In the genomic region with DNA sequence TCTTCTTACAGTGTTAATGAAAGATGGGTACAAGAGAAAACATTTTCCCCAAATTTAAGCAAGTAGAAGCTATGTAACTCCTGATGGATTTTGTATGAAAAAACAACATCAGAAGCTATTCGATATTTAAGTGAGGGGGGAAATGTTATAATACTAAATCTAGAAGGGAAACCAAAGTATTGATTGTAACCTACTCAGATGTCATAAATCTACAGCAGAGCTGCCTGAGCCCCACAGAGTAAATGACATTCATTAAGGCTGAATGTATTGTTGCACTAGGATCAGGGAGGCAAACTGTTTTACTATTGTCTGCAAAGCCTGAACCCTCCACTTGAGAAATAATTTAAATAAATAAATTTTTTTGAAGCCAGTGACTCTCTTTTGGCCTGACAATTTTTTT, we compare ENCODE assay signal across 1 cellular context.
TF ChIP-seq lines count a peak whose summit lies in the region.

No MANE protein-coding gene starts in this region.

TF ChIP-seq in HEK293, 187 proteins besides CTCF, POLR2A, EP300 and RAD21 (continued from another document):
- TF ChIP-seq, protein P1, sequence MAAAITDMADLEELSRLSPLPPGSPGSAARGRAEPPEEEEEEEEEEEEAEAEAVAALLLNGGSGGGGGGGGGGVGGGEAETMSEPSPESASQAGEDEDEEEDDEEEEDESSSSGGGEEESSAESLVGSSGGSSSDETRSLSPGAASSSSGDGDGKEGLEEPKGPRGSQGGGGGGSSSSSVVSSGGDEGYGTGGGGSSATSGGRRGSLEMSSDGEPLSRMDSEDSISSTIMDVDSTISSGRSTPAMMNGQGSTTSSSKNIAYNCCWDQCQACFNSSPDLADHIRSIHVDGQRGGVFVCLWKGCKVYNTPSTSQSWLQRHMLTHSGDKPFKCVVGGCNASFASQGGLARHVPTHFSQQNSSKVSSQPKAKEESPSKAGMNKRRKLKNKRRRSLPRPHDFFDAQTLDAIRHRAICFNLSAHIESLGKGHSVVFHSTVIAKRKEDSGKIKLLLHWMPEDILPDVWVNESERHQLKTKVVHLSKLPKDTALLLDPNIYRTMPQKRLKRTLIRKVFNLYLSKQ (tag by site-specific recombination; IDR thresholded peaks at IDR 0.05; ENCODE audit: borderline replicate concordance) = no peak
